ENCODE assay signal across 9 cellular contexts in genomic region chr4:146450524-146450923, GRCh38.
DNase-seq lines count a peak whose midpoint lies in the region; ATAC-seq, FAIRE-seq and TF ChIP-seq lines count a peak whose summit lies in the region.
"Had no signal": no experiment of that assay in that cellular context is flagged by ENCODE, and none has a peak within 500 bp of the region (broad histone marks: within the 10 kb centered on the region; RNA-seq: fewer than 3 reads in every experiment).

No MANE protein-coding gene starts in this region.

- no peaks in the 10 kb centered on the region for H3K27me3 ChIP-seq in adipocyte (replicated peaks; ENCODE audit: control insufficient read depth, insufficient read depth, low read length)

- in situ Hi-C loops in GM13977 (cut with MboI; ENCODE audit: low pct_unique_long_range_greater_than_20kb, low sequenced_read_pairs, unreplicated experiment), result no loop called here

- peaks cover 9% of the 10 kb centered on the region for H3K4me1 ChIP-seq in adipocyte (ENCODE audit: control insufficient read depth, insufficient read depth, low read length)

- DNase-seq in GM13977 (ENCODE audit: low spot score), result peak; percentile 55
- DNase-seq in adipocyte (ENCODE audit: low read depth), result no peak
- DNase-seq in HPDE6-E6E7 (ENCODE audit: extremely low spot score), result no peak
- no peak for DNase-seq in stimulated activated CD4-positive, alpha-beta T cell treated with anti-CD3 and anti-CD28 coated beads, Interleukin-4, amount 100 ng/mL, for 24 hours
- no peak for DNase-seq in H54 (ENCODE audit: insufficient read length, low spot score)
- DNase-seq in NCI-H345 (lab: John Stamatoyannopoulos, UW), result no peak

- H3K36me3 ChIP-seq in adipocyte (ENCODE audit: control insufficient read depth, insufficient read depth, low read length, severe bottlenecking), result no peaks in the 10 kb centered on the region

- H3K4me3 ChIP-seq in adipocyte (ENCODE audit: low read length), result peak overlapping the region; percentile 53

- ATAC-seq in GM19467 (IDR thresholded peaks at IDR 0.05; ENCODE audit: unreplicated experiment) (peak; percentile 75), HG03103 (IDR thresholded peaks at IDR 0.05; ENCODE audit: low read depth, unreplicated experiment) (peak; percentile 69)

- no peak for TF ChIP-seq CTCF in GM13977 (IDR thresholded peaks at IDR 0.05; ENCODE audit: extremely low read depth, insufficient read depth, missing control alignments)

- no peaks in the 10 kb centered on the region for H3K9me3 ChIP-seq in adipocyte (ENCODE audit: control insufficient read depth, low read length)

- FAIRE-seq in H54 (lab: Jason Lieb, UNC), result no peak
- FAIRE-seq: TTC549 had no signal

- no peak for TF ChIP-seq POLR2A in H54 (IDR thresholded peaks at IDR 0.05; ENCODE audit: low read depth, low read length)

- peak overlapping the region; percentile 11 for H3K9ac ChIP-seq in adipocyte (ENCODE audit: low read length)
